ENCODE assay signal across 13 cellular contexts in the genomic region with DNA sequence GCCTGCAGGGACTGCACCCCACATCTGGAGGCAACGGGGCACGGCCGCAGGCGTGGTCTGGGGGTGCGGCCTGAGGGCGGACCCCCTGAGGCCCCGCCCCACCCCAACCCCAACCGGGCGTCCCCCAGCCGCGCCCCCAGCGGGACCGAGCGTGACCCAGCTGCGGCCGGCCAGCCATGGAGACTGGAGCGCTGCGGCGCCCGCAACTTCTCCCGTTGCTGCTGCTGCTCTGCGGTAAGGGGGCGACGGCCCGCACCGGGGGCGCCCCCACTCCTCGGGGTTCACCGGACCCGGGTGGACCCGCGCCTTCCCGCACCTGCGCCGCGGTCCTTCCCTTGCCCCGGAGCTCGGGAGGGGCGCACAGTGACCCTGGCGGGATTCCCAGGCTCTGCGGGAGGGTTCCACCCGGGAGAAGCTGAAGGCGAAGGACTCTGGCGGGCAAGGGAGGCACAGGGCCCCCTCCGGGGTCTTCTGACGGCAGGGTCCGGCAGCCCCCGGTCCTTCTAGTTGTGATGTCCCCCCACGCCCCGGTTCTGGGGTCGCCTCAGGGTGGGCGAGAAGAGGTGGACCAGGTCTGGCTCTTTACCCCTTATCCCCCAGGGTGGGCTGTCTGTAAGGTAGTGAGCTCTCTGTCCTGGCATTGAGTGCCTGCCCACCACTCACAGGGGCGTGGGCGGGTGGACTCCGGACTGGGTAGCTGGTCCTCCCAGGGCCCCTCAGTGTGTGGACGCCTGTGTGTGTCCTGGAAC. TPM values are rescaled to one million over a fixed set of nuclear protein-coding genes. Genes with fewer than 3 reads are reported as not detected.
DNase-seq lines count a peak whose midpoint lies in the region; ATAC-seq and TF ChIP-seq lines count a peak whose summit lies in the region.
"Had no signal": no experiment of that assay in that cellular context is flagged by ENCODE, and none has a peak within 500 bp of the region (broad histone marks: within the 10 kb centered on the region; RNA-seq: fewer than 3 reads in every experiment).

A gene with protein sequence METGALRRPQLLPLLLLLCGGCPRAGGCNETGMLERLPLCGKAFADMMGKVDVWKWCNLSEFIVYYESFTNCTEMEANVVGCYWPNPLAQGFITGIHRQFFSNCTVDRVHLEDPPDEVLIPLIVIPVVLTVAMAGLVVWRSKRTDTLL (plus strand): TSS at position 139 of the 749 bp plus-strand sequence. CDS start 38 bp downstream, at position 177.

- H2AFZ ChIP-seq in GM23248 (no peak within 1 kb of the TSS), trophoblast cell (ENCODE audit: insufficient read depth, low read length, poor library complexity) (no peak within 1 kb of the TSS)

- no peak for TF ChIP-seq POLR2A in gastrocnemius medialis (IDR thresholded peaks at IDR 0.05)

- H3K9me3 Mint-ChIP-seq in chondrocyte (ENCODE audit: low read depth): no peaks in the 10 kb centered on the region
- H3K9me3 Mint-ChIP-seq: activated CD4-positive, alpha-beta memory T cell treated with anti-CD3 and anti-CD28 coated beads for 36 hours had no signal

- in situ Hi-C loops in GM23248 (cut with MboI) (loop anchor here (10.0 to 25.0 kb wide), 2 partner anchors 97 to 704 kb away; a partner anchor contains a TSS), gastrocnemius medialis (cut with MboI; ENCODE audit: low sequenced_read_pairs in 4 of 4) (loop anchor here (5.0 to 25.0 kb wide), 3 partner anchors 94 to 704 kb away; a partner anchor contains a TSS)

- peaks cover 36% of the 10 kb centered on the region for H3K27me3 Mint-ChIP-seq in chondrocyte (ENCODE audit: low read depth)

- intact Hi-C loops in gastrocnemius medialis (cut with DNase I; ENCODE audit: low total_unique reads): loop anchor here (10.0 kb wide), 1 partner anchor 697 kb away; no protein-coding TSS in a partner anchor

- no peaks in the 10 kb centered on the region for H3K9me2 ChIP-seq in GM23248 (ENCODE audit: insufficient read depth)

- H3K4me3 ChIP-seq in GM23248 (no peak within 1 kb of the TSS), gastrocnemius medialis (peak within 1 kb of the TSS; percentile 45 to 54 (median 50)), trophoblast cell (ENCODE audit: low read depth, low read length) (no peak within 1 kb of the TSS)

- H3K4me1 Mint-ChIP-seq in chondrocyte (ENCODE audit: low read depth): peaks cover 7% of the 10 kb centered on the region

- H3K4me2 ChIP-seq in GM23248 (ENCODE audit: unreplicated experiment): no peak within 1 kb of the TSS
- no peak within 1 kb of the TSS for H3K4me2 ChIP-seq in trophoblast cell (ENCODE audit: low read length)

- peak; percentile 15 for DNase-seq in GM23248
- DNase-seq in chondrocyte (ENCODE audit: low spot score): peak; percentile 74
- DNase-seq in iPS-NIHi11 (ENCODE audit: low spot score): peak; percentile 75
- no peak for DNase-seq in gastrocnemius medialis
- DNase-seq in trophoblast cell: no peak
- no peak for DNase-seq in NCI-H1092 (lab: John Stamatoyannopoulos, UW)
- no peak for DNase-seq in MV-4-11 (lab: John Stamatoyannopoulos, UW)
- no peak for DNase-seq in NOMO-1 treated with dmso at 0.1 percent for 144 hours (lab: John Stamatoyannopoulos, UW; ENCODE audit: unreplicated experiment)
- DNase-seq: activated CD4-positive, alpha-beta memory T cell treated with anti-CD3 and anti-CD28 coated beads for 36 hours; foreskin fibroblast; NCI-H2081 had no signal

- H3K4ac ChIP-seq in trophoblast cell (ENCODE audit: low read depth, low read length): no peak within 1 kb of the TSS

- H3K4me1 ChIP-seq in GM23248 (ENCODE audit: insufficient read depth) (no peaks in the 10 kb centered on the region), gastrocnemius medialis (peaks cover 0 to 3% of the 10 kb centered on the region in 2 donors), trophoblast cell (ENCODE audit: control insufficient read depth in 1 of 2, insufficient read depth in 2 of 2, low read length in 2 of 2) (peaks cover 0 to 2% of the 10 kb centered on the region in 2 experiments)

- no peaks in the 10 kb centered on the region for H3F3A ChIP-seq in GM23248 (ENCODE audit: insufficient read depth)

- no peak within 1 kb of the TSS for H2BK120ac ChIP-seq in trophoblast cell (ENCODE audit: insufficient read depth, low read length, poor library complexity)

- no peaks in the 10 kb centered on the region for H4K20me1 ChIP-seq in GM23248 (ENCODE audit: insufficient read depth)

- no peak within 1 kb of the TSS for H3K4me3 Mint-ChIP-seq in chondrocyte (ENCODE audit: unreplicated experiment)
- H3K4me3 Mint-ChIP-seq: activated CD4-positive, alpha-beta memory T cell treated with anti-CD3 and anti-CD28 coated beads for 36 hours had no signal

- H3K79me2 ChIP-seq in GM23248 (ENCODE audit: insufficient read depth) (no peaks in the 10 kb centered on the region), trophoblast cell (ENCODE audit: control insufficient read depth, insufficient read depth, low read length, poor library complexity) (no peaks in the 10 kb centered on the region)

- no peak within 1 kb of the TSS for H3K27ac Mint-ChIP-seq in chondrocyte (ENCODE audit: unreplicated experiment)
- H3K27ac Mint-ChIP-seq: activated CD4-positive, alpha-beta memory T cell treated with anti-CD3 and anti-CD28 coated beads for 36 hours had no signal

- no peak for ATAC-seq in gastrocnemius medialis

- no peaks in the 10 kb centered on the region for H3K9me3 ChIP-seq in GM23248 (ENCODE audit: low read depth)
- H3K9me3 ChIP-seq in gastrocnemius medialis: no peaks in the 10 kb centered on the region
- H3K9me3 ChIP-seq in trophoblast cell (ENCODE audit: insufficient read depth, low read depth, low read length): peaks cover 13% of the 10 kb centered on the region
- H3K9me3 ChIP-seq: neutrophil had no signal

- no peak within 1 kb of the TSS for H4K91ac ChIP-seq in trophoblast cell (ENCODE audit: low read depth, low read length)

- no peak within 1 kb of the TSS for H4K12ac ChIP-seq in trophoblast cell (ENCODE audit: low read depth, low read length)

- WGBS in GM23248 (ENCODE audit: low coverage in 1 of 2, low lambda C conversion rate in 2 of 2, missing lambda C conversion rate in 2 of 2), 2 experiments: 12 to 13% methylated on average over 25 to 38 of the region's 56 CpGs
- no CpG with 5 or more reads among the region's 56 CpGs for WGBS in trophoblast cell (ENCODE audit: extremely low coverage, insufficient coverage, insufficient read length)

- no peak for TF ChIP-seq CTCF in chondrocyte (IDR thresholded peaks at IDR 0.05)
- TF ChIP-seq CTCF in gastrocnemius medialis (IDR thresholded peaks at IDR 0.05 in 4 of 5, conservative IDR thresholded peaks at IDR 0.05 in 1 of 5): no peak

- no peak within 1 kb of the TSS for H4K8ac ChIP-seq in trophoblast cell (ENCODE audit: low read depth, low read length)

- H3K23ac ChIP-seq in trophoblast cell (ENCODE audit: low read length): no peak within 1 kb of the TSS

- H3K9ac ChIP-seq in GM23248 (no peak within 1 kb of the TSS), trophoblast cell (ENCODE audit: low read length) (no peak within 1 kb of the TSS)

- H3K79me1 ChIP-seq in trophoblast cell (ENCODE audit: low read length): no peaks in the 10 kb centered on the region

- no peaks in the 10 kb centered on the region for H3K36me3 ChIP-seq in GM23248 (ENCODE audit: low read depth)
- no peaks in the 10 kb centered on the region for H3K36me3 ChIP-seq in gastrocnemius medialis
- H3K36me3 ChIP-seq in trophoblast cell (ENCODE audit: control insufficient read depth in 1 of 2, insufficient read depth in 2 of 2, low read length in 2 of 2): no peaks in the 10 kb centered on the region
- H3K36me3 ChIP-seq: neutrophil had no signal

- no peak within 1 kb of the TSS for H2AK5ac ChIP-seq in trophoblast cell (ENCODE audit: low read length)

- H2BK5ac ChIP-seq in trophoblast cell (ENCODE audit: low read depth, low read length, poor library complexity): no peak within 1 kb of the TSS

- no peak within 1 kb of the TSS for H2BK12ac ChIP-seq in trophoblast cell (ENCODE audit: low read length)

- no peak within 1 kb of the TSS for H3K14ac ChIP-seq in trophoblast cell (ENCODE audit: low read length)

- no peak within 1 kb of the TSS for H3K18ac ChIP-seq in trophoblast cell (ENCODE audit: low read length)

- H3K27ac ChIP-seq in GM23248 (no peak within 1 kb of the TSS), gastrocnemius medialis (peak within 1 kb of the TSS in 3 of 4 donors; percentile 39 to 60 (median 55)), trophoblast cell (ENCODE audit: low read depth, low read length) (no peak within 1 kb of the TSS)
- H3K27ac ChIP-seq: HL-60, neutrophil had no signal

- H3K36me3 Mint-ChIP-seq in chondrocyte (ENCODE audit: low read depth): peaks cover 5% of the 10 kb centered on the region
- H3K36me3 Mint-ChIP-seq: activated CD4-positive, alpha-beta memory T cell treated with anti-CD3 and anti-CD28 coated beads for 36 hours had no signal

- H3K27me3 ChIP-seq in GM23248 (replicated peaks; ENCODE audit: insufficient read depth) (peaks cover 26% of the 10 kb centered on the region), gastrocnemius medialis (peaks cover 4 to 12% (median 7%) of the 10 kb centered on the region in 3 donors), trophoblast cell (ENCODE audit: insufficient read depth, low read length) (peaks cover 23% of the 10 kb centered on the region)

RNA-seq across cellular contexts. Expression of the gene that starts here (rescaled TPM):
- total RNA-seq in GM23248 (2014; rRNA removed; shearing (Covaris generic)): not detected in 2 replicates
- polyA plus RNA-seq in GM23248 (2016; fragmentation: Nextera tagmentation; extraction: Ambion mirVana): not detected in 2 replicates
- total RNA-seq in chondrocyte (not detected in 3 replicates), gastrocnemius medialis (10 to 100 TPM in 3 of 4 donors, 1 to 10 TPM in 1; 9.6 to 39.3 (median 33.2) TPM)
- not detected in 2 replicates for polyA plus RNA-seq in trophoblast cell (2013)
- total RNA-seq: activated CD4-positive, alpha-beta memory T cell treated with anti-CD3 and anti-CD28 coated beads for 36 hours had no signal

Comparison
In these comparisons a context has a peak if more than half of its experiments do, and no peak if none do; other contexts are left out.
1. RNA of the gene that starts here (total RNA-seq): 9.6 to 39.3 TPM in gastrocnemius medialis; not detected in GM23248 and not detected in chondrocyte; every median in the first group is over 10 times any median in the second.
2. Peak in DNase-seq in GM23248; RNA of the gene not detected or under 1 TPM.
3. Peak in DNase-seq in chondrocyte; RNA of the gene not detected or under 1 TPM.
4. H3K27ac ChIP-seq: peak in gastrocnemius medialis (3 of 4); none in GM23248 (single experiment) and trophoblast cell (single experiment).
5. H3K4me3 ChIP-seq: peak in gastrocnemius medialis (4 of 4); none in GM23248 (single experiment) and trophoblast cell (single experiment).